In the genomic region with DNA sequence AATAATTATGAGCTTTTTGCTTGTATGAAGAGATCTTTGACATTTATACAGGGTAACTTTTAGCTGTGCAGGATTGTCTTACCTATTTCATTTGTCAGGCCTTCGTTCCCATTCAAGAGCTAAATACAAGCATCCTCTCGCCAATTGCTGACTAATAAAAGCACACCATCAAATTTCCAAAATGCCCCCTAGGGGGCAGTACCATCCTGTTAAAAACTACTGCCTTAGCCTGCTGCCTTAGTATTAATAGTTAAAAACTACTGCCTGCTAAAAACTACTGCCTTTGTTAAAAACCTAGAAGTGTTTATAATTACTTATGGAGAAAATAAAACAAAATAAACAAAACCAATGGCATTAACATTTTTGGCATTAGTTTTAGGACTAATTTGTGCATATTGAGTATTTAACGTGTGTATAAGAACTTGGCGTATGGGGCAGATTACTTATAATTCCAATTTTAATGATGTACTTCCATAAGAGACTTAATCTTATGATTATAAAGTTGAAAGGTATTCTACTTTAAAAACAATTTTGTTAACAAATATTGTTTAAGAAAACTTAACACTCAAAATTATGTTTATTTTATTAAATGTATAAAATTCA, we compare ENCODE assay signal across 8 cellular contexts. TPM values are rescaled to one million over a fixed set of nuclear protein-coding genes. Genes with fewer than 3 reads are reported as not detected.
DNase-seq lines count a peak whose midpoint lies in the region; ATAC-seq and TF ChIP-seq lines count a peak whose summit lies in the region.

No MANE protein-coding gene starts in this region.

- H3K4me1 ChIP-seq in tibial artery: peaks cover 0 to 24% (median 16%) of the 10 kb centered on the region in 4 donors

- peaks cover 0 to 4% (median 0%) of the 10 kb centered on the region in 3 donors for H3K9me3 ChIP-seq in tibial artery

- peaks cover 0 to 5% of the 10 kb centered on the region in 2 donors for H3K27me3 ChIP-seq in tibial artery

- DNase-seq in D341Med (ENCODE audit: low spot score) (peak; percentile 56), HCEC 1CT (peak; percentile 59), NCI-H446 (lab: John Stamatoyannopoulos, UW) (peak; percentile 50 to 80), myocyte (ENCODE audit: low read depth) (peak; percentile 83), tibial artery (peak in 1 of 2 donors; percentile 38)
- DNase-seq in activated CD4-positive, CD25-positive, alpha-beta regulatory T cell treated with anti-CD3 and anti-CD28 coated beads, Interleukin-2, amount 50 U/mL, for 72 hours: peak; percentile 46
- DNase-seq in effector CD4-positive, alpha-beta T cell: peak; percentile 57

- ATAC-seq in HG02763 (IDR thresholded peaks at IDR 0.05; ENCODE audit: unreplicated experiment): no peak

- intact Hi-C loops in tibial artery (cut with DNase I; ENCODE audit: low total_unique reads): loop anchor here (10.0 kb wide), 1 partner anchor 188 kb away; no protein-coding TSS in a partner anchor

- TF ChIP-seq CTCF in tibial artery (IDR thresholded peaks at IDR 0.05): peak; percentile 57 to 78

- no peak overlapping the region for H3K4me3 ChIP-seq in tibial artery

- no peak overlapping the region for H3K27ac ChIP-seq in tibial artery

- H3K36me3 ChIP-seq in tibial artery: peaks cover 0 to 7% (median 0%) of the 10 kb centered on the region in 3 donors

RNA-seq across cellular contexts. Expression of a gene that starts 3.0 kb away (rescaled TPM):
- 34.8 and 42.6 TPM in 2 replicates for total RNA-seq in myocyte
- polyA plus RNA-seq in myocyte (2012): 256 TPM

RNA-seq across cellular contexts. Expression of a gene that starts 21.9 kb away (rescaled TPM):
- 2.5 and 5.8 TPM in 2 replicates for total RNA-seq in myocyte
- polyA plus RNA-seq in myocyte (2012): 1.6 TPM

RNA-seq across cellular contexts. Expression of a gene that starts 41.7 kb away (rescaled TPM):
- 0.75 and 1.2 TPM in 2 replicates for total RNA-seq in myocyte
- polyA plus RNA-seq in myocyte (2012): 0.30 TPM

RNA-seq across cellular contexts. Expression of a gene that starts 51.3 kb away (rescaled TPM):
- total RNA-seq in myocyte: 5.6 and 10.3 TPM in 2 replicates
- 41.0 TPM for polyA plus RNA-seq in myocyte (2012)

RNA-seq across cellular contexts. Expression of a gene that starts 51.4 kb away (rescaled TPM):
- total RNA-seq in myocyte: 156 and 161 TPM in 2 replicates
- polyA plus RNA-seq in myocyte (2012): 193 TPM
